Comparison of ENCODE assay signal across 8 cellular contexts in genomic region chr3:183884097-183884436, GRCh38. TPM values are rescaled to one million over a fixed set of nuclear protein-coding genes. Genes with fewer than 3 reads are reported as not detected.
A peak's percentile ranks its signal among the peaks of the same experiment; 100 is the strongest.
DNase-seq lines count a peak whose midpoint lies in the region; ATAC-seq and TF ChIP-seq lines count a peak whose summit lies in the region.

No MANE protein-coding gene starts in this region.

- DNase-seq in activated naive CD4-positive, alpha-beta T cell (lab: John Stamatoyannopoulos, UW) = no peak
- DNase-seq in adipocyte (ENCODE audit: low read depth) = no peak
- DNase-seq in upper lobe of left lung = no peak
- DNase-seq in sciatic nerve (ENCODE audit: low spot score) = no peak
- no peak for DNase-seq in H4 (ENCODE audit: low spot score)
- no peak for DNase-seq in NCI-H1417 (lab: John Stamatoyannopoulos, UW)

- TF ChIP-seq EP300 in upper lobe of left lung (IDR thresholded peaks at IDR 0.05) = no peak

- no peak for TF ChIP-seq RAD21 in liver (IDR thresholded peaks at IDR 0.05)

- peak overlapping the region; percentile 90 for H3K27ac Mint-ChIP-seq in activated naive CD4-positive, alpha-beta T cell treated with anti-CD3 and anti-CD28 coated beads, Interleukin-2, amount 50 U/mL, for 24 hours

- ATAC-seq in upper lobe of left lung (ENCODE audit: low FRiP score in 2 of 2) = no peak
- no peak for ATAC-seq in sciatic nerve

- TF ChIP-seq CTCF in liver (IDR thresholded peaks at IDR 0.05; ENCODE audit: low read depth, low read length, missing input control) (no peak), upper lobe of left lung (IDR thresholded peaks at IDR 0.05) (no peak)

- WGBS in liver = 2% methylated on average over 10 of the region's 10 CpGs
- 0 to 3% methylated on average over 10 of the region's 10 CpGs for WGBS in upper lobe of left lung, 2 donors

- H3K9ac ChIP-seq in adipocyte (ENCODE audit: low read length) (peak overlapping the region; percentile 90), liver (ENCODE audit: low read depth in 1 of 2, low read length in 2 of 2) (peak overlapping the region; percentile 42 to 87)

- no peaks in the 10 kb centered on the region for H3K27me3 Mint-ChIP-seq in activated naive CD4-positive, alpha-beta T cell treated with anti-CD3 and anti-CD28 coated beads, Interleukin-2, amount 50 U/mL, for 24 hours

- H3K27ac ChIP-seq in liver (ENCODE audit: low read depth in 1 of 2, low read length in 2 of 2) (peak overlapping the region; percentile 70 to 74), upper lobe of left lung (peak overlapping the region; percentile 74 to 92 (median 84))

- peak overlapping the region; percentile 98 for H3K4me3 Mint-ChIP-seq in activated naive CD4-positive, alpha-beta T cell treated with anti-CD3 and anti-CD28 coated beads, Interleukin-2, amount 50 U/mL, for 24 hours

- intact Hi-C loops in sciatic nerve (cut with DNase I) = no loop called here

- peaks cover 48% of the 10 kb centered on the region for H3K4me1 Mint-ChIP-seq in activated naive CD4-positive, alpha-beta T cell treated with anti-CD3 and anti-CD28 coated beads, Interleukin-2, amount 50 U/mL, for 24 hours

- H3K4me3 ChIP-seq in adipocyte (ENCODE audit: low read length) (peak overlapping the region; percentile 89), liver (ENCODE audit: low read depth in 1 of 3, low read length in 3 of 3) (peak overlapping the region; percentile 69 to 95 (median 73)), upper lobe of left lung (peak overlapping the region; percentile 89 to 99 (median 94))

- H3K27me3 ChIP-seq in adipocyte (replicated peaks; ENCODE audit: control insufficient read depth, insufficient read depth, low read length) (peaks cover 8% of the 10 kb centered on the region), liver (ENCODE audit: control insufficient read depth in 4 of 4, insufficient read depth in 4 of 4, low read length in 3 of 4) (no peaks in the 10 kb centered on the region), upper lobe of left lung (no peaks in the 10 kb centered on the region)

- H3K9me3 Mint-ChIP-seq in activated naive CD4-positive, alpha-beta T cell treated with anti-CD3 and anti-CD28 coated beads, Interleukin-2, amount 50 U/mL, for 24 hours = no peaks in the 10 kb centered on the region

- peaks cover 2% of the 10 kb centered on the region for H3K36me3 Mint-ChIP-seq in activated naive CD4-positive, alpha-beta T cell treated with anti-CD3 and anti-CD28 coated beads, Interleukin-2, amount 50 U/mL, for 24 hours

- H3K9me3 ChIP-seq in adipocyte (ENCODE audit: control insufficient read depth, low read length) = no peaks in the 10 kb centered on the region
- no peaks in the 10 kb centered on the region for H3K9me3 ChIP-seq in liver (ENCODE audit: control insufficient read depth in 4 of 4, low read length in 3 of 4)
- no peaks in the 10 kb centered on the region for H3K9me3 ChIP-seq in upper lobe of left lung

- H3K36me3 ChIP-seq in adipocyte (ENCODE audit: control insufficient read depth, insufficient read depth, low read length, severe bottlenecking) = no peaks in the 10 kb centered on the region
- H3K36me3 ChIP-seq in liver (ENCODE audit: control insufficient read depth in 4 of 4, insufficient read depth in 3 of 4, low read depth in 1 of 4, low read length in 3 of 4) = no peaks in the 10 kb centered on the region
- H3K36me3 ChIP-seq in upper lobe of left lung = no peaks in the 10 kb centered on the region

- peaks cover 16% of the 10 kb centered on the region for H3K4me1 ChIP-seq in adipocyte (ENCODE audit: control insufficient read depth, insufficient read depth, low read length)
- H3K4me1 ChIP-seq in liver (ENCODE audit: control insufficient read depth in 4 of 4, insufficient read depth in 4 of 4, low read length in 3 of 4) = peaks cover 2 to 24% (median 19%) of the 10 kb centered on the region in 4 donors
- H3K4me1 ChIP-seq in upper lobe of left lung = peaks cover 19 to 40% (median 25%) of the 10 kb centered on the region in 4 donors

- TF ChIP-seq POLR2A in upper lobe of left lung (IDR thresholded peaks at IDR 0.05) = no peak

TF ChIP-seq in liver, 16 proteins besides CTCF, POLR2A, EP300 and RAD21:
- TF ChIP-seq JUND (IDR thresholded peaks at IDR 0.05) (no peak), ATF3 (IDR thresholded peaks at IDR 0.05) (no peak), TAF1 (conservative IDR thresholded peaks at IDR 0.05) (no peak), EGR1 (IDR thresholded peaks at IDR 0.05; ENCODE audit: low read depth in 2 of 2) (no peak)

RNA-seq across cellular contexts. Expression of gene PARL, which starts 0.6 kb away (rescaled TPM):
- total RNA-seq in liver = 10 to 100 TPM; 16.1 to 23.3 TPM
- 10 to 100 TPM; 21.0 to 32.7 TPM for polyA plus RNA-seq in liver
- 10 to 100 TPM; 32.5 to 51.0 (median 40.5) TPM for total RNA-seq in upper lobe of left lung
- total RNA-seq in sciatic nerve = 57.2 TPM
- 82.1 and 88.7 TPM in 2 replicates for total RNA-seq in H4 (2014; rRNA removed; shearing (Covaris generic))

RNA-seq across cellular contexts. Expression of gene MAP6D1, which starts 58.7 kb away (rescaled TPM):
- under 1 TPM; 0.19 to 0.33 TPM for total RNA-seq in liver
- polyA plus RNA-seq in liver = under 1 TPM in 1 of 2 donors, not detected in 1; 0.06 TPM
- 1 to 10 TPM in 4 of 6 donors, under 1 TPM in 1, not detected in 1; 0.89 to 2.8 (median 2.1) TPM for total RNA-seq in upper lobe of left lung
- total RNA-seq in sciatic nerve = 1.1 TPM
- 1.0 TPM in 1 of 2 replicates, not detected in the other for total RNA-seq in H4 (2014; rRNA removed; shearing (Covaris generic))
